In the genomic region with DNA sequence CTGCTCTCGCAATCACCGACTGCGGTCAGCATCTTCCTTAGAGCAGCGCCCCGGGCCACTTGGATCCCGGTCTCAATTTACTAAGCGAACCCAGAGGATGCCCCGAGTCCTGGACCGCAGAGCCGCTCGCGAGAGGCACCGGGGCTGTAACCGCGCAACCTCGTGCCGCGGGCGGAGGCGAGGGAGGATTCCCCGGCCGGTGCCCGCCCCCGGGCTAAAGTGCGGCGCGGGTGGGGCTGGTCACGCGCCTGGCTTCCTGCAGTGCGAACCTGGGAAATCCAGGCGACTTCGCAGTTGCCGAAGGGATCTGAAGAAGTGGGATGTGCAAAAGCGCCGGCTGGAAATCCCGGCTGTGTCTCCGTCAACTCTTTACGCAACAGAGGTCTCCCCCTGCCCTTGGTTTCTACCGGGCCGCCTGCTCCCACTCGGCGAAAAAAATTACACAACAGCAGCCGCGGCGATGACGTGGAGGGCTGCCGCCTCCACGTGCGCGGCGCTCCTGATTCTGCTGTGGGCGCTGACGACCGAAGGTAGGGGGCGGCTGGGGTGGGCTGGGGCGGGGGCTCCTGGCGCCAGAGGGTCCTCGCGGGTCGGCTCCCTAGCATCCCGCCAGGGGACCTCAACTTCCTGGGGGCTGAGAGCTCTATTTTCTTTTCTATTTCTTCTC, we compare ENCODE assay signal across 8 cellular contexts. TPM values are rescaled to one million over a fixed set of nuclear protein-coding genes. Genes with fewer than 3 reads are reported as not detected.
DNase-seq lines count a peak whose midpoint lies in the region; ATAC-seq and TF ChIP-seq lines count a peak whose summit lies in the region.

A gene with protein sequence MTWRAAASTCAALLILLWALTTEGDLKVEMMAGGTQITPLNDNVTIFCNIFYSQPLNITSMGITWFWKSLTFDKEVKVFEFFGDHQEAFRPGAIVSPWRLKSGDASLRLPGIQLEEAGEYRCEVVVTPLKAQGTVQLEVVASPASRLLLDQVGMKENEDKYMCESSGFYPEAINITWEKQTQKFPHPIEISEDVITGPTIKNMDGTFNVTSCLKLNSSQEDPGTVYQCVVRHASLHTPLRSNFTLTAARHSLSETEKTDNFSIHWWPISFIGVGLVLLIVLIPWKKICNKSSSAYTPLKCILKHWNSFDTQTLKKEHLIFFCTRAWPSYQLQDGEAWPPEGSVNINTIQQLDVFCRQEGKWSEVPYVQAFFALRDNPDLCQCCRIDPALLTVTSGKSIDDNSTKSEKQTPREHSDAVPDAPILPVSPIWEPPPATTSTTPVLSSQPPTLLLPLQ (plus strand): TSS at position 291 of the 667 bp plus-strand sequence. CDS start 170 bp downstream, at position 461.

- H3K4me1 Mint-ChIP-seq in activated CD4-positive, alpha-beta memory T cell treated with anti-CD3 and anti-CD28 coated beads, Interleukin-2, amount 10 ng/mL, durations not matched to agents 7 days and 5 days, result peaks cover 35% of the 10 kb centered on the region

- peak within 1 kb of the TSS in 57 of 59 donors; percentile 25 to 93 (median 83) for H3K27ac ChIP-seq in dorsolateral prefrontal cortex

- peak within 1 kb of the TSS; percentile 73 for H3K4me3 Mint-ChIP-seq in activated CD4-positive, alpha-beta memory T cell treated with anti-CD3 and anti-CD28 coated beads, Interleukin-2, amount 10 ng/mL, durations not matched to agents 7 days and 5 days

- TF ChIP-seq POLR2A in lower leg skin (IDR thresholded peaks at IDR 0.05), result no peak

- intact Hi-C loops in dorsolateral prefrontal cortex (cut with DNase I), result loop anchor here in 1 of 2 donors (2.0 to 10.0 kb wide), 2 partner anchors 75 to 147 kb away; a partner anchor contains a TSS
- intact Hi-C loops in lower leg skin (cut with DNase I; ENCODE audit: low total_unique reads), result loop anchor here (5.0 kb wide), 1 partner anchor 114 kb away; no protein-coding TSS in a partner anchor

- H3K4me3 ChIP-seq in dorsolateral prefrontal cortex (peak within 1 kb of the TSS; percentile 57 to 85 (median 73)), lower leg skin (ENCODE audit: low read depth, poor library complexity, severe bottlenecking) (peak within 1 kb of the TSS; percentile 39)

- no peak for ATAC-seq in GM21723 (IDR thresholded peaks at IDR 0.05; ENCODE audit: unreplicated experiment)

- no peaks in the 10 kb centered on the region for H3K36me3 Mint-ChIP-seq in activated CD4-positive, alpha-beta memory T cell treated with anti-CD3 and anti-CD28 coated beads, Interleukin-2, amount 10 ng/mL, durations not matched to agents 7 days and 5 days (ENCODE audit: low read depth)

- 2% methylated on average over 47 to 51 of the region's 61 CpGs for WGBS in lower leg skin, 2 donors

- no peaks in the 10 kb centered on the region for H3K9me3 Mint-ChIP-seq in activated CD4-positive, alpha-beta memory T cell treated with anti-CD3 and anti-CD28 coated beads, Interleukin-2, amount 10 ng/mL, durations not matched to agents 7 days and 5 days

- peak; percentile 67 for DNase-seq in NCI-H1092 treated with DMSO at 0.1 percent for 48 hours (lab: John Stamatoyannopoulos, UW)
- DNase-seq in NCI-H1092 (lab: John Stamatoyannopoulos, UW), result no peak
- DNase-seq in NCI-H2227 treated with DMSO at 0.1 percent for 48 hours (lab: John Stamatoyannopoulos, UW), result peak; percentile 76
- peak; percentile 40 for DNase-seq in activated CD4-positive, alpha-beta memory T cell treated with anti-CD3 and anti-CD28 coated beads, Interleukin-2, amount 10 ng/mL, durations not matched to agents 7 days and 5 days
- peak; percentile 24 to 79 (median 68) for DNase-seq in dorsolateral prefrontal cortex
- peak; percentile 29 to 93 for DNase-seq in lower leg skin (ENCODE audit: low spot score in 2 of 2)
- DNase-seq in stimulated activated CD4-positive, alpha-beta T cell treated with anti-CD3 and anti-CD28 coated beads, Interleukin-2, amount 100 ng/mL, for 4 hours (ENCODE audit: low read depth), result peak; percentile 67

- POLR2A ChIA-PET in activated CD4-positive, alpha-beta memory T cell treated with anti-CD3 and anti-CD28 coated beads, Interleukin-2, amount 10 ng/mL, durations not matched to agents 7 days and 5 days (lab: Charles Lee), result no interaction called here

- CTCF ChIA-PET in activated CD4-positive, alpha-beta memory T cell treated with anti-CD3 and anti-CD28 coated beads, Interleukin-2, amount 10 ng/mL, durations not matched to agents 7 days and 5 days (lab: Charles Lee), result interaction anchor here (0.6 to 0.7 kb wide), 2 partner anchors 173 to 251 kb away, joined by 3 to 4 read pairs; no protein-coding TSS in a partner anchor

- peak within 1 kb of the TSS; percentile 7 for H3K27ac Mint-ChIP-seq in activated CD4-positive, alpha-beta memory T cell treated with anti-CD3 and anti-CD28 coated beads, Interleukin-2, amount 10 ng/mL, durations not matched to agents 7 days and 5 days

- H3K27me3 Mint-ChIP-seq in activated CD4-positive, alpha-beta memory T cell treated with anti-CD3 and anti-CD28 coated beads, Interleukin-2, amount 10 ng/mL, durations not matched to agents 7 days and 5 days, result peaks cover 48% of the 10 kb centered on the region

- H3K27me3 ChIP-seq in dorsolateral prefrontal cortex, result no peaks in the 10 kb centered on the region

- TF ChIP-seq CTCF in dorsolateral prefrontal cortex (IDR thresholded peaks at IDR 0.05 in 54 of 56, conservative IDR thresholded peaks at IDR 0.05 in 2 of 56; ENCODE audit: low read depth in 1 of 56, partially characterized antibody in 56 of 56), result peak in 3 of 56 donors; percentile 2 to 6 (median 3)
- TF ChIP-seq CTCF in lower leg skin (IDR thresholded peaks at IDR 0.05), result no peak

RNA-seq across cellular contexts. Expression of the gene that starts here (rescaled TPM):
- total RNA-seq in activated CD4-positive, alpha-beta memory T cell treated with anti-CD3 and anti-CD28 coated beads, Interleukin-2, amount 10 ng/mL, durations not matched to agents 7 days and 5 days, result under 1 TPM; 0.15 TPM
- 10 to 100 TPM in 118 of 120 experiments, 1 to 10 TPM in 2; 6.7 to 30.4 (median 18.1) TPM for total RNA-seq in dorsolateral prefrontal cortex
- 1 to 10 TPM; 4.6 to 6.5 (median 5.3) TPM for total RNA-seq in lower leg skin

Comparison
In these comparisons a context has a peak if more than half of its experiments do, and no peak if none do; other contexts are left out.
1. RNA of the gene that starts here (total RNA-seq): 6.7 to 30.4 TPM in dorsolateral prefrontal cortex and 4.6 to 6.5 TPM in lower leg skin; 0.15 TPM in activated CD4-positive, alpha-beta memory T cell treated with anti-CD3 and anti-CD28 coated beads, Interleukin-2, amount 10 ng/mL, durations not matched to agents 7 days and 5 days; every median in the first group is over 4 times any median in the second.
2. Peak in DNase-seq in activated CD4-positive, alpha-beta memory T cell treated with anti-CD3 and anti-CD28 coated beads, Interleukin-2, amount 10 ng/mL, durations not matched to agents 7 days and 5 days; RNA of the gene not detected or under 1 TPM.